In the genomic region with DNA sequence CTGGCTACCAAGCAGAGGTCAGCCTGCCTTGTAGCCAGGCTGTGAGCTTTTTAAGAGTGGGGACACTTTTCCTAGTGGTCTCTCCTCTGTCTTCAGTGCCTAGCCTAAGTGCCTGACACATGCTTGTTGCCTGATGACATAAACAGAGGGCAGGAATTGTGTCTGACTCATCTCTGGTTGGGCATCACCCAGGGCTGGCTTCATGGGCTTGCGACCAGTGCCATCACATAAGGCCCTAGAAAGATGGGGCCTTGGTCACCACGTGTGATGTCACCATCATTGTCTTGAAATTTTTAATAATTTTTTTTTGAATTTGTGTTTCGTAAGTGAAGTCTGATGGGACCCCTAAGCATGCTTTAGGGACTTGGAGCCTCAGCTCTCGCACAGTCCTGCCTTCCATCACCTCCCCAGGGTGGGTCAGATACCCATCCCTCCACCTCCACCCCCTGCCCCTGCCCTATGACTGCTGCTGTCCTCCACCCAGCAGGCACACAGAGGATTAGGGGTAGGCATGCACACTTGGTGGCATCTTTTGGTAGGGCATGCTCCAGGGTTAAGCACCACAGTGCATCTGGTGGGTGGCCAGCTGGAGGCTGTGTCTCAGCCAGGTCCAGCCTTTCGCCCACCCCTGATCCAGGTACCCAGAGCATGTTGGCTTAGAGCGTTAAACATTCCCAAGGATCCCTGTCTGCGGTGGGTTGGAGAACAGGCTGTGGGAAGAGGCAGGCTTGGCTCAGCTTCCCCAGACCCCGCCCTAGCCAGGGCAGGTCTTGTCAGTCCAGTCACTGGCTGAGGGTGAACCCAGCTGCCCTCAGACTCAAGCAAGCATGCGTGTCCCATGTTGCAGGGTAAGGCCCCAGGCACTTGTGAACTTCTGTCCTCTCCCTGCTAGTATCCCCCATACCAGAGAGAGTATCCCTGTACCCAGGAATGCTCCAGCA, we compare ENCODE assay signal across 15 cellular contexts.
A peak's percentile ranks its signal among the peaks of the same experiment; 100 is the strongest.
DNase-seq lines count a peak whose midpoint lies in the region; ATAC-seq and TF ChIP-seq lines count a peak whose summit lies in the region.
"Had no signal": no experiment of that assay in that cellular context is flagged by ENCODE, and none has a peak within 500 bp of the region (broad histone marks: within the 10 kb centered on the region; RNA-seq: fewer than 3 reads in every experiment).

No MANE protein-coding gene starts in this region.

- DNase-seq in activated CD8-positive, alpha-beta memory T cell treated with anti-CD3 and anti-CD28 coated beads for 24 hours, result peak; percentile 44
- no peak for DNase-seq in activated CD8-positive, alpha-beta memory T cell treated with anti-CD3 and anti-CD28 coated beads, Interleukin-2, amount 10 ng/mL, durations not matched to agents 7 days and 5 days
- DNase-seq in esophagus muscularis mucosa (ENCODE audit: extremely low spot score) (peak; percentile 86), vagina (ENCODE audit: extremely low spot score in 2 of 2) (peak in 1 of 2 donors; percentile 83), NCI-H2171 (lab: John Stamatoyannopoulos, UW) (no peak)
- DNase-seq: GOT3; Kasumi-1; NCI-H510A treated with DMSO at 0.1 percent for 48 hours; nephron progenitor cell; stimulated activated CD4-positive, alpha-beta T cell treated with anti-CD3 and anti-CD28 coated beads, Interleukin-2, amount 100 ng/mL, for 48 hours; thyroid gland had no signal

- no peak for ATAC-seq in activated CD8-positive, alpha-beta memory T cell treated with anti-CD3 and anti-CD28 coated beads, Interleukin-2, amount 10 ng/mL, durations not matched to agents 7 days and 5 days
- ATAC-seq in GM18498 (IDR thresholded peaks at IDR 0.05; ENCODE audit: unreplicated experiment), result no peak
- ATAC-seq in HG02884 (IDR thresholded peaks at IDR 0.05; ENCODE audit: unreplicated experiment), result no peak
- ATAC-seq: activated naive CD4-positive, alpha-beta T cell treated with anti-CD3 and anti-CD28 coated beads, Interleukin-2, amount 50 U/mL, for 72 hours had no signal

- H3K27me3 ChIP-seq in esophagus muscularis mucosa (no peaks in the 10 kb centered on the region), muscle layer of colon (ENCODE audit: control insufficient read depth in 1 of 2, insufficient read depth in 2 of 2, low read length in 2 of 2) (no peaks in the 10 kb centered on the region), vagina (no peaks in the 10 kb centered on the region)
- H3K27me3 ChIP-seq: thyroid gland had no signal

- CTCF ChIA-PET in activated CD8-positive, alpha-beta memory T cell treated with anti-CD3 and anti-CD28 coated beads, Interleukin-2, amount 10 ng/mL, durations not matched to agents 7 days and 5 days (lab: Charles Lee), result no interaction called here

- no peaks in the 10 kb centered on the region for H3K9me3 ChIP-seq in esophagus muscularis mucosa
- no peaks in the 10 kb centered on the region for H3K9me3 ChIP-seq in muscle layer of colon (ENCODE audit: low read length)
- no peaks in the 10 kb centered on the region for H3K9me3 ChIP-seq in vagina
- H3K9me3 ChIP-seq: thyroid gland had no signal

- no peaks in the 10 kb centered on the region for H3K36me3 Mint-ChIP-seq in activated CD8-positive, alpha-beta memory T cell treated with anti-CD3 and anti-CD28 coated beads, Interleukin-2, amount 10 ng/mL, durations not matched to agents 7 days and 5 days
- H3K36me3 Mint-ChIP-seq: activated naive CD4-positive, alpha-beta T cell treated with anti-CD3 and anti-CD28 coated beads, Interleukin-2, amount 50 U/mL, for 72 hours had no signal

- intact Hi-C loops in esophagus muscularis mucosa (cut with DNase I), result no loop called here
- intact Hi-C loops in vagina (cut with DNase I), result no loop called here

- no peak for TF ChIP-seq EP300 in esophagus muscularis mucosa (IDR thresholded peaks at IDR 0.05)

- WGBS in esophagus muscularis mucosa, result 85% methylated on average over 7 of the region's 9 CpGs

- H3K4me3 Mint-ChIP-seq in activated CD8-positive, alpha-beta memory T cell treated with anti-CD3 and anti-CD28 coated beads, Interleukin-2, amount 10 ng/mL, durations not matched to agents 7 days and 5 days, result no peak overlapping the region
- H3K4me3 Mint-ChIP-seq: nephron progenitor cell had no signal

- TF ChIP-seq CTCF in esophagus muscularis mucosa (IDR thresholded peaks at IDR 0.05), result no peak
- no peak for TF ChIP-seq CTCF in vagina (IDR thresholded peaks at IDR 0.05)

- H3K9ac ChIP-seq in muscle layer of colon (ENCODE audit: low read length), result no peak overlapping the region

- H3K27ac ChIP-seq in esophagus muscularis mucosa (replicated peaks in 1 of 4) (peak overlapping the region; percentile 82 to 87 (median 85)), muscle layer of colon (ENCODE audit: low read depth, low read length) (peak overlapping the region; percentile 40), vagina (peak overlapping the region; percentile 43)

- H3K4me1 ChIP-seq in esophagus muscularis mucosa (peaks cover 36 to 46% (median 40%) of the 10 kb centered on the region in 4 donors), muscle layer of colon (ENCODE audit: insufficient read depth, low read length) (peaks cover 26% of the 10 kb centered on the region), vagina (peaks cover 22% of the 10 kb centered on the region)
- H3K4me1 ChIP-seq: thyroid gland had no signal

- H3K4me1 Mint-ChIP-seq in activated CD8-positive, alpha-beta memory T cell treated with anti-CD3 and anti-CD28 coated beads, Interleukin-2, amount 10 ng/mL, durations not matched to agents 7 days and 5 days, result peaks cover 7% of the 10 kb centered on the region

- H3K27ac Mint-ChIP-seq in activated CD8-positive, alpha-beta memory T cell treated with anti-CD3 and anti-CD28 coated beads, Interleukin-2, amount 10 ng/mL, durations not matched to agents 7 days and 5 days, result no peak overlapping the region
- H3K27ac Mint-ChIP-seq: activated naive CD4-positive, alpha-beta T cell treated with anti-CD3 and anti-CD28 coated beads, Interleukin-2, amount 50 U/mL, for 72 hours; nephron progenitor cell had no signal

- H3K36me3 ChIP-seq in esophagus muscularis mucosa (no peaks in the 10 kb centered on the region), muscle layer of colon (ENCODE audit: insufficient read depth, low read length) (no peaks in the 10 kb centered on the region), vagina (no peaks in the 10 kb centered on the region)
- H3K36me3 ChIP-seq: thyroid gland had no signal

- peak overlapping the region in 1 of 4 donors; percentile 8 for H3K4me3 ChIP-seq in esophagus muscularis mucosa
- H3K4me3 ChIP-seq in muscle layer of colon (ENCODE audit: low read depth in 1 of 2, low read length in 2 of 2), result peak overlapping the region in 1 of 2 donors; percentile 5
- H3K4me3 ChIP-seq in vagina, result no peak overlapping the region
- H3K4me3 ChIP-seq: thyroid gland had no signal

- no peaks in the 10 kb centered on the region for H3K9me3 Mint-ChIP-seq in activated CD8-positive, alpha-beta memory T cell treated with anti-CD3 and anti-CD28 coated beads, Interleukin-2, amount 10 ng/mL, durations not matched to agents 7 days and 5 days (ENCODE audit: low read depth)

- TF ChIP-seq POLR2A in esophagus muscularis mucosa (IDR thresholded peaks at IDR 0.05; ENCODE audit: low read depth) (no peak), vagina (IDR thresholded peaks at IDR 0.05) (no peak)

- peaks cover 8% of the 10 kb centered on the region for H3K27me3 Mint-ChIP-seq in activated CD8-positive, alpha-beta memory T cell treated with anti-CD3 and anti-CD28 coated beads, Interleukin-2, amount 10 ng/mL, durations not matched to agents 7 days and 5 days

Comparison
In these comparisons a context has a peak if more than half of its experiments do, and no peak if none do; other contexts are left out.
1. DNase-seq: peak in activated CD8-positive, alpha-beta memory T cell treated with anti-CD3 and anti-CD28 coated beads for 24 hours (single experiment) and esophagus muscularis mucosa (single experiment); none in activated CD8-positive, alpha-beta memory T cell treated with anti-CD3 and anti-CD28 coated beads, Interleukin-2, amount 10 ng/mL, durations not matched to agents 7 days and 5 days (single experiment) and NCI-H2171 (single experiment).
2. Peak in every context shown above with its lines, with median percentiles within 50 percentile points of each other: H3K27ac ChIP-seq.